36 cellular contexts compared by ENCODE assay signal in the genomic region with DNA sequence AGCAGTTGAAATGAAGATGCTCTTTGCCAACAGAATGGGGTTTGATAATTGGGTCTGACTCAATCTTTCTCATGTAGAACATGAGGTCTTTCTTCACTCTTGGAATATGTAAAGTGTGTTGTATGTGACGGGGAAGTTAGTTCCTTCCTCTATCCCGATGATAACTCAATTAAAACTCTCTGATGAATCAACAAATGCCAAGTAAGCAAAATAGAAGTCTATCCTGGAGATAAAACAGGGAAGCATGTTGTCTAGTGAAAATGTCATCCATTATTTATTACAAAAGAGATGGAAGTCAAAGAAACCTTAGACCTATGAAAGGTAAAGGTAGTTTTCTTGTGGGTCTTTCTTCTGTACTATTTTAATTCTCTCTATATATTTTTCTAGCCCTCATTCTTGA.
"Had no signal": no experiment of that assay in that cellular context is flagged by ENCODE, and none has a peak within 500 bp of the region (broad histone marks: within the 10 kb centered on the region; RNA-seq: fewer than 3 reads in every experiment).

No MANE protein-coding gene starts in this region.

- DNase-seq: activated CD4-positive, alpha-beta memory T cell treated with anti-CD3 and anti-CD28 coated beads, Interleukin-2, amount 10 ng/mL, durations not matched to agents 7 days and 5 days; activated CD4-positive, alpha-beta T cell treated with anti-CD3 and anti-CD28 coated beads for 1 hour; activated CD4-positive, alpha-beta T cell treated with anti-CD3 and anti-CD28 coated beads for 36 hours; activated CD4-positive, alpha-beta T cell treated with anti-CD3 and anti-CD28 coated beads for 48 hours; activated CD4-positive, alpha-beta T cell treated with anti-CD3 and anti-CD28 coated beads, Interleukin-2, amount 10 ng/mL, durations not matched to agents 7 days and 5 days; activated CD4-positive, alpha-beta T cell treated with anti-CD3 and anti-CD28 coated beads, Interleukin-2, amount 50 U/mL, for 48 hours; activated CD4-positive, CD25-positive, alpha-beta regulatory T cell; activated CD8-positive, alpha-beta memory T cell treated with anti-CD3 and anti-CD28 coated beads, Interleukin-2, amount 50 U/mL, for 4 hours; activated CD8-positive, alpha-beta T cell treated with anti-CD3 and anti-CD28 coated beads, Interleukin-2, amount 10 ng/mL, durations not matched to agents 7 days and 5 days; activated effector memory CD4-positive, alpha-beta T cell treated with anti-CD3 and anti-CD28 coated beads, Interleukin-2, amount 50 U/mL, for 16 hours; activated gamma-delta T cell treated with Interleukin-2 at 50 U/mL for 16 hours; activated naive CD4-positive, alpha-beta T cell; activated naive CD4-positive, alpha-beta T cell treated with anti-CD3 and anti-CD28 coated beads for 36 hours; activated naive CD4-positive, alpha-beta T cell treated with anti-CD3 and anti-CD28 coated beads, Interleukin-2, amount 50 U/mL, for 16 hours; activated naive CD8-positive, alpha-beta T cell treated with anti-CD3 and anti-CD28 coated beads for 36 hours; activated T-cell treated with anti-CD3 and anti-CD28 coated beads for 4 hours; activated T-cell treated with anti-CD3 and anti-CD28 coated beads, Interleukin-2, amount 50 U/mL, for 1 hour; activated T-cell treated with anti-CD3 and anti-CD28 coated beads, Interleukin-2, amount 50 U/mL, for 4 hours; activated T-cell treated with anti-CD3 and anti-CD28 coated beads, Interleukin-2, amount 50 U/mL, for 72 hours; adrenal gland; amniotic stem cell; aorta; body of pancreas; brain microvascular endothelial cell; central memory CD4-positive, alpha-beta T cell; T-helper 2 cell; T-helper 9 cell; WERI-Rb-1 had no signal

- ATAC-seq: activated CD4-positive, alpha-beta T cell treated with anti-CD3 and anti-CD28 coated beads for 36 hours; activated CD4-positive, CD25-positive, alpha-beta regulatory T cell treated with anti-CD3 and anti-CD28 coated beads, Interleukin-2, amount 50 U/mL, for 24 hours; activated CD8-positive, alpha-beta T cell treated with anti-CD3 and anti-CD28 coated beads, Interleukin-2, amount 10 ng/mL, durations not matched to agents 7 days and 5 days; activated naive CD4-positive, alpha-beta T cell treated with anti-CD3 and anti-CD28 coated beads, Interleukin-2, amount 50 U/mL, for 72 hours; activated T-cell treated with anti-CD3 and anti-CD28 coated beads, Interleukin-2, amount 50 U/mL, for 4 hours; activated T-cell treated with anti-CD3 and anti-CD28 coated beads, Interleukin-2, amount 50 U/mL, for 72 hours; activated T-helper 17 cell treated with anti-CD3 and anti-CD28 coated beads, Interleukin-2, amount 50 U/mL, for 72 hours; body of pancreas; WTC11 had no signal

- FAIRE-seq: astrocyte, colon, TTC549 had no signal

- H3K4me1 ChIP-seq: adrenal gland, body of pancreas, breast epithelium had no signal

- H3K27ac ChIP-seq: adrenal gland, body of pancreas, brain microvascular endothelial cell, breast epithelium, WERI-Rb-1 had no signal

- H3K36me3 ChIP-seq: adrenal gland, brain microvascular endothelial cell, breast epithelium, WERI-Rb-1 had no signal

- H3K4me3 ChIP-seq: adrenal gland, body of pancreas, breast epithelium had no signal

- H3K27me3 ChIP-seq: adrenal gland, body of pancreas, brain microvascular endothelial cell, breast epithelium had no signal

- H3K9me3 ChIP-seq: adrenal gland, body of pancreas, breast epithelium had no signal
